ENCODE assay signal across 15 cellular contexts in genomic region chr12:127711108-127711507, GRCh38.
DNase-seq lines count a peak whose midpoint lies in the region; ATAC-seq and TF ChIP-seq lines count a peak whose summit lies in the region.
"Had no signal": no experiment of that assay in that cellular context is flagged by ENCODE, and none has a peak within 500 bp of the region (broad histone marks: within the 10 kb centered on the region; RNA-seq: fewer than 3 reads in every experiment).

No MANE protein-coding gene starts in this region.

- H3K9ac ChIP-seq in PC-3 (ENCODE audit: low read length): no peak overlapping the region

- POLR2A ChIA-PET in PC-3 (lab: Charles Lee; ENCODE audit: unreplicated experiment): no interaction called here

- no peaks in the 10 kb centered on the region for H3F3A ChIP-seq in PC-3 (ENCODE audit: low read length, unreplicated experiment)

- no peak overlapping the region for H3K4me3 ChIP-seq in AG10803 (ENCODE audit: low read length)
- no peak overlapping the region for H3K4me3 ChIP-seq in PC-3 (ENCODE audit: low read length)

- no TSS peak for BruUV-seq in PC-3 (replicated peaks; lab: Mats Ljungman, UMichigan)

- no peaks in the 10 kb centered on the region for H3K36me3 ChIP-seq in PC-3 (ENCODE audit: low read depth, low read length)

- no peaks in the 10 kb centered on the region for H3K79me2 ChIP-seq in PC-3 (ENCODE audit: low read length)

- no peak overlapping the region for H2AFZ ChIP-seq in PC-3 (ENCODE audit: low read length)

- intact Hi-C loops in PC-3 (cut with micrococcal nuclease): no loop called here

- TF ChIP-seq CTCF in AG10803 (conservative IDR thresholded peaks at IDR 0.05; ENCODE audit: low read length): peak; percentile 48
- TF ChIP-seq CTCF in GM12874 (IDR thresholded peaks at IDR 0.05; ENCODE audit: insufficient read depth, low read depth, low read length): peak; percentile 32; the same call in 1 of the 2 replicates
- peak; percentile 77 for TF ChIP-seq CTCF in PC-3 (conservative IDR thresholded peaks at IDR 0.05; ENCODE audit: low read depth, low read length)

- CTCF ChIA-PET in PC-3 (lab: Charles Lee): no interaction called here

- no peaks in the 10 kb centered on the region for H3K9me2 ChIP-seq in PC-3 (replicated peaks; ENCODE audit: low read length)

- ATAC-seq in PC-3: no peak

- no peak overlapping the region for H3K27ac ChIP-seq in PC-3 (ENCODE audit: low read length)
- H3K27ac ChIP-seq: RWPE1 had no signal

- DNase-seq in AG10803 (ENCODE audit: low read depth): no peak
- DNase-seq in PC-3: no peak
- peak; percentile 16 for DNase-seq in iPS DF 4.7 (ENCODE audit: extremely low read depth, low spot score)
- no peak for DNase-seq in DMS 273 (lab: John Stamatoyannopoulos, UW; ENCODE audit: unreplicated experiment)
- no peak for DNase-seq in NCI-H345 (lab: John Stamatoyannopoulos, UW)
- no peak for DNase-seq in GF-D8 (lab: John Stamatoyannopoulos, UW)
- no peak for DNase-seq in activated CD4-positive, alpha-beta T cell treated with anti-CD3 and anti-CD28 coated beads for 48 hours
- DNase-seq: activated gamma-delta T cell treated with Interleukin-2 at 50 U/mL for 16 hours; CD4-positive, CD25-positive, alpha-beta regulatory T cell; head of caudate nucleus; naive B cell; NCI-H1092 treated with DMSO at 0.1 percent for 48 hours; T1000 had no signal

- H3K27me3 ChIP-seq in PC-3 (ENCODE audit: low read length): peaks cover 84% of the 10 kb centered on the region

- no peak overlapping the region for H3K4me2 ChIP-seq in PC-3 (ENCODE audit: low read length)

- H3K9me3 ChIP-seq in PC-3 (ENCODE audit: low read length): no peaks in the 10 kb centered on the region

- H4K20me1 ChIP-seq in PC-3 (ENCODE audit: low read length): no peaks in the 10 kb centered on the region

- H3K4me1 ChIP-seq in PC-3 (ENCODE audit: insufficient read depth, low read length): no peaks in the 10 kb centered on the region
